10 cellular contexts compared by ENCODE assay signal in genomic region chr19:40512473-40513344, GRCh38. TPM values are rescaled to one million over a fixed set of nuclear protein-coding genes. Genes with fewer than 3 reads are reported as not detected.
DNase-seq lines count a peak whose midpoint lies in the region; ATAC-seq and TF ChIP-seq lines count a peak whose summit lies in the region.
"Had no signal": no experiment of that assay in that cellular context is flagged by ENCODE, and none has a peak within 500 bp of the region (broad histone marks: within the 10 kb centered on the region; RNA-seq: fewer than 3 reads in every experiment).

No MANE protein-coding gene starts in this region.

- H3K36me3 Mint-ChIP-seq in stimulated activated memory B cell treated with anti-CD40 and anti-IgM and Interleukin-4, amounts not matched to agents 10 μg/mL and 1 μg/mL and 100 μg/mL, for 72 hours, result no peaks in the 10 kb centered on the region

- H3K9me3 ChIP-seq in lower lobe of right lung, result no peaks in the 10 kb centered on the region

- TF ChIP-seq CTCF in coronary artery (IDR thresholded peaks at IDR 0.05), result no peak
- TF ChIP-seq CTCF in lower lobe of right lung (IDR thresholded peaks at IDR 0.05), result no peak

- peaks cover 59% of the 10 kb centered on the region for H3K27me3 Mint-ChIP-seq in stimulated activated memory B cell treated with anti-CD40 and anti-IgM and Interleukin-4, amounts not matched to agents 10 μg/mL and 1 μg/mL and 100 μg/mL, for 72 hours

- H3K27ac ChIP-seq in coronary artery (no peak overlapping the region), lower lobe of right lung (no peak overlapping the region)
- H3K27ac ChIP-seq: skin epidermis had no signal

- DNase-seq in AG08396 (ENCODE audit: low spot score) (peak; percentile 51), H7 (peak; percentile 88), coronary artery (ENCODE audit: low spot score) (no peak), lower lobe of right lung (no peak), NCI-H1930 (lab: John Stamatoyannopoulos, UW) (no peak), NCI-H510A (lab: John Stamatoyannopoulos, UW) (no peak), NCI-H187 (lab: John Stamatoyannopoulos, UW) (no peak)
- DNase-seq: stimulated activated naive CD8-positive, alpha-beta T cell treated with anti-CD3 and anti-CD28 coated beads, Interleukin-15, amount 100 ng/mL, for 72 hours had no signal

- peaks cover 6% of the 10 kb centered on the region for H3K4me1 Mint-ChIP-seq in stimulated activated memory B cell treated with anti-CD40 and anti-IgM and Interleukin-4, amounts not matched to agents 10 μg/mL and 1 μg/mL and 100 μg/mL, for 72 hours

- no peaks in the 10 kb centered on the region for H3K9me3 Mint-ChIP-seq in stimulated activated memory B cell treated with anti-CD40 and anti-IgM and Interleukin-4, amounts not matched to agents 10 μg/mL and 1 μg/mL and 100 μg/mL, for 72 hours
- H3K9me3 Mint-ChIP-seq: stimulated activated naive CD8-positive, alpha-beta T cell treated with anti-CD3 and anti-CD28 coated beads, Interleukin-15, amount 100 ng/mL, for 72 hours had no signal

- intact Hi-C loops in lower lobe of right lung (cut with DNase I), result no loop called here

- H3K27me3 ChIP-seq in H7 (ENCODE audit: control insufficient read depth, insufficient read depth, low read length) (peaks cover 61% of the 10 kb centered on the region), lower lobe of right lung (ENCODE audit: low read depth) (peaks cover 42% of the 10 kb centered on the region)

- no peak overlapping the region for H3K27ac Mint-ChIP-seq in stimulated activated memory B cell treated with anti-CD40 and anti-IgM and Interleukin-4, amounts not matched to agents 10 μg/mL and 1 μg/mL and 100 μg/mL, for 72 hours
- H3K27ac Mint-ChIP-seq: stimulated activated naive CD8-positive, alpha-beta T cell treated with anti-CD3 and anti-CD28 coated beads, Interleukin-15, amount 100 ng/mL, for 72 hours had no signal

- H3K4me3 Mint-ChIP-seq in stimulated activated memory B cell treated with anti-CD40 and anti-IgM and Interleukin-4, amounts not matched to agents 10 μg/mL and 1 μg/mL and 100 μg/mL, for 72 hours, result no peak overlapping the region

- H3K36me3 ChIP-seq in H7 (replicated peaks; ENCODE audit: control insufficient read depth, insufficient read depth, low read length) (no peaks in the 10 kb centered on the region), lower lobe of right lung (no peaks in the 10 kb centered on the region)

- no peaks in the 10 kb centered on the region for H3K4me1 ChIP-seq in lower lobe of right lung

- H3K4me3 ChIP-seq in H7 (ENCODE audit: insufficient read depth, low read depth, low read length) (peak overlapping the region; percentile 14), coronary artery (peak overlapping the region; percentile 52), lower lobe of right lung (no peak overlapping the region)

- peak; percentile 40 to 65 for ATAC-seq in lower lobe of right lung
- ATAC-seq in stimulated activated memory B cell treated with anti-CD40 and anti-IgM and Interleukin-4, amounts not matched to agents 10 μg/mL and 1 μg/mL and 100 μg/mL, for 72 hours, result no peak
- ATAC-seq: stimulated activated naive CD8-positive, alpha-beta T cell treated with anti-CD3 and anti-CD28 coated beads, Interleukin-15, amount 100 ng/mL, for 72 hours had no signal

RNA-seq across cellular contexts. Expression of gene SPTBN4, which starts 45.9 kb away (rescaled TPM):
- total RNA-seq in H7 (2014; rRNA removed; shearing (Covaris generic)), result 0.78 and 1.1 TPM in 2 replicates
- 0.53 TPM for total RNA-seq in lower lobe of right lung

RNA-seq across cellular contexts. Expression of gene BLVRB, which starts 47.2 kb away (rescaled TPM):
- 43.6 and 53.8 TPM in 2 replicates for total RNA-seq in H7 (2014; rRNA removed; shearing (Covaris generic))
- total RNA-seq in lower lobe of right lung, result 123 TPM

Comparison
In these comparisons a context has a peak if more than half of its experiments do, and no peak if none do; other contexts are left out.
1. DNase-seq: peak in AG08396 (single experiment) and H7 (single experiment); none in coronary artery (single experiment), lower lobe of right lung (single experiment), NCI-H1930 (0 of 2), NCI-H510A (single experiment) and NCI-H187 (0 of 2).